In genomic region chr7:45580053-45580872, GRCh38 we compare ENCODE assay signal across 10 cellular contexts. TPM values are rescaled to one million over a fixed set of nuclear protein-coding genes. Genes with fewer than 3 reads are reported as not detected.
DNase-seq lines count a peak whose midpoint lies in the region; ATAC-seq and TF ChIP-seq lines count a peak whose summit lies in the region.
"Had no signal": no experiment of that assay in that cellular context is flagged by ENCODE, and none has a peak within 500 bp of the region (broad histone marks: within the 10 kb centered on the region; RNA-seq: fewer than 3 reads in every experiment).

No MANE protein-coding gene starts in this region.

- intact Hi-C loops in sigmoid colon (cut with DNase I), result no loop called here
- intact Hi-C loops in prostate gland (cut with DNase I), result no loop called here

- TF ChIP-seq POLR2A in sigmoid colon (IDR thresholded peaks at IDR 0.05), result no peak
- TF ChIP-seq POLR2A in prostate gland (IDR thresholded peaks at IDR 0.05), result no peak

- TF ChIP-seq EP300 in sigmoid colon (IDR thresholded peaks at IDR 0.05), result no peak

- DNase-seq in DMS 273 (lab: John Stamatoyannopoulos, UW; ENCODE audit: unreplicated experiment) (peak; percentile 40), DMS 273 treated with DMSO at 0.1 percent for 48 hours (lab: John Stamatoyannopoulos, UW) (no peak), NCI-H69 (lab: John Stamatoyannopoulos, UW) (peak; percentile 71), epithelial cell of proximal tubule (ENCODE audit: low read depth) (no peak), sigmoid colon (peak; percentile 54), prostate gland (ENCODE audit: low spot score) (no peak)
- DNase-seq: NCI-H2107, transverse colon had no signal

- H3K4me3 ChIP-seq in epithelial cell of proximal tubule (ENCODE audit: low read depth, low read length), result no peak overlapping the region
- H3K4me3 ChIP-seq in sigmoid colon, result no peak overlapping the region
- H3K4me3 ChIP-seq in prostate gland, result no peak overlapping the region
- H3K4me3 ChIP-seq: transverse colon had no signal

- H3K9me3 ChIP-seq in sigmoid colon (no peaks in the 10 kb centered on the region), prostate gland (no peaks in the 10 kb centered on the region)
- H3K9me3 ChIP-seq: transverse colon had no signal

- no peak for ATAC-seq in HG03175 (IDR thresholded peaks at IDR 0.05; ENCODE audit: unreplicated experiment)
- ATAC-seq in HG02981 (IDR thresholded peaks at IDR 0.05; ENCODE audit: unreplicated experiment), result no peak

- H3K27ac ChIP-seq in sigmoid colon (no peak overlapping the region), prostate gland (no peak overlapping the region)
- H3K27ac ChIP-seq: transverse colon had no signal

- WGBS in sigmoid colon, 2 donors, result 82 to 87% methylated on average over 16 of the region's 16 CpGs
- 76% methylated on average over 16 of the region's 16 CpGs for WGBS in prostate gland

- H3K27me3 ChIP-seq in sigmoid colon (peaks cover 9 to 47% (median 33%) of the 10 kb centered on the region in 3 donors), prostate gland (replicated peaks; ENCODE audit: insufficient read depth) (no peaks in the 10 kb centered on the region)

- H3K36me3 ChIP-seq in sigmoid colon (no peaks in the 10 kb centered on the region), prostate gland (no peaks in the 10 kb centered on the region)
- H3K36me3 ChIP-seq: transverse colon had no signal

- TF ChIP-seq CTCF in epithelial cell of proximal tubule (conservative IDR thresholded peaks at IDR 0.05; ENCODE audit: low read depth, low read length), result peak; percentile 36
- no peak for TF ChIP-seq CTCF in sigmoid colon (IDR thresholded peaks at IDR 0.05)
- TF ChIP-seq CTCF in prostate gland (IDR thresholded peaks at IDR 0.05), result no peak

- H3K4me1 ChIP-seq in sigmoid colon, result peaks cover 0 to 7% (median 5%) of the 10 kb centered on the region in 4 donors
- peaks cover 3% of the 10 kb centered on the region for H3K4me1 ChIP-seq in prostate gland (replicated peaks)

RNA-seq across cellular contexts. Expression of gene ADCY1, which starts 6.1 kb away (rescaled TPM):
- total RNA-seq in epithelial cell of proximal tubule (0.51 and 1.2 TPM in 2 replicates), sigmoid colon (under 1 TPM; 0.27 to 0.71 (median 0.61) TPM), prostate gland (10 to 100 TPM in 1 of 2 donors, 1 to 10 TPM in 1; 4.5 to 17.0 TPM)
- under 1 TPM; 0.23 to 0.60 (median 0.50) TPM for polyA plus RNA-seq in sigmoid colon

Comparison
In these comparisons a context has a peak if more than half of its experiments do, and no peak if none do; other contexts are left out.
1. DNase-seq: peak in DMS 273 (single experiment), NCI-H69 (single experiment) and sigmoid colon (single experiment); none in DMS 273 treated with DMSO at 0.1 percent for 48 hours (single experiment), epithelial cell of proximal tubule (single experiment) and prostate gland (single experiment).